In genomic region chr2:50782543-50782942, GRCh38 we compare ENCODE assay signal across 29 cellular contexts.
"Had no signal": no experiment of that assay in that cellular context is flagged by ENCODE, and none has a peak within 500 bp of the region (broad histone marks: within the 10 kb centered on the region; RNA-seq: fewer than 3 reads in every experiment).

No MANE protein-coding gene starts in this region.

- H3K4me2 ChIP-seq: hepatocyte had no signal

- H3K36me3 ChIP-seq: left ventricle myocardium inferior, ovary, stomach, suprapubic skin, tibial nerve had no signal

- H3K9me3 ChIP-seq: ovary, psoas muscle, suprapubic skin, tibial nerve had no signal

- H3K36me3 Mint-ChIP-seq: activated naive CD8-positive, alpha-beta T cell treated with anti-CD3 and anti-CD28 coated beads, Interleukin-2, amount 10 ng/mL, durations not matched to agents 7 days and 5 days; naive thymus-derived CD8-positive, alpha-beta T cell; stimulated activated effector memory CD8-positive, alpha-beta T cell treated with anti-CD3 and anti-CD28 coated beads, Interleukin-12 subunit alpha, Interleukin-12 subunit beta, amount 100 ng/mL, for 72 hours had no signal

- H2AFZ ChIP-seq: hepatocyte had no signal

- H3K4me3 ChIP-seq: hepatocyte, left ventricle myocardium inferior, ovary, psoas muscle, skin epidermis, stomach, suprapubic skin, tibial nerve had no signal

- DNase-seq: activated CD4-positive, alpha-beta T cell treated with anti-CD3 and anti-CD28 coated beads, Interleukin-2, amount 50 U/mL, for 4 hours; activated CD8-positive, alpha-beta memory T cell treated with anti-CD3 and anti-CD28 coated beads for 24 hours; activated naive CD4-positive, alpha-beta T cell treated with Interleukin-2 at 50 U/mL for 16 hours; activated naive CD8-positive, alpha-beta T cell treated with anti-CD3 and anti-CD28 coated beads, Interleukin-2, amount 10 ng/mL, durations not matched to agents 7 days and 5 days; activated T-cell treated with anti-CD3 and anti-CD28 coated beads, Interleukin-2, amount 50 U/mL, for 48 hours; amygdala; central memory CD4-positive, alpha-beta T cell; effector memory CD4-positive, alpha-beta T cell; glutamatergic neuron; immature natural killer cell; left ventricle myocardium inferior; naive thymus-derived CD8-positive, alpha-beta T cell; ovary; psoas muscle; right cardiac atrium; stimulated activated CD4-positive, alpha-beta T cell treated with anti-CD3 and anti-CD28 coated beads, Interleukin-2, amount 100 ng/mL, for 24 hours; stomach; T1000 had no signal

- FAIRE-seq: colon, frontal cortex had no signal

- H3K27me3 ChIP-seq: hepatocyte, ovary, stomach, suprapubic skin, tibial nerve had no signal

- H3K27ac Mint-ChIP-seq: activated naive CD8-positive, alpha-beta T cell treated with anti-CD3 and anti-CD28 coated beads, Interleukin-2, amount 10 ng/mL, durations not matched to agents 7 days and 5 days; immature natural killer cell; naive thymus-derived CD8-positive, alpha-beta T cell; stimulated activated effector memory CD8-positive, alpha-beta T cell treated with anti-CD3 and anti-CD28 coated beads, Interleukin-12 subunit alpha, Interleukin-12 subunit beta, amount 100 ng/mL, for 72 hours; T-helper 1 cell treated with Interleukin-12 subunit alpha and Interleukin-12 subunit beta and Interleukin-4 antibody, amounts not matched to agents 30 μg/mL and 1 μg/mL, for 36 hours; WTC11 had no signal

- H3K79me2 ChIP-seq: hepatocyte had no signal

- H3K4me3 Mint-ChIP-seq: activated naive CD8-positive, alpha-beta T cell treated with anti-CD3 and anti-CD28 coated beads, Interleukin-2, amount 10 ng/mL, durations not matched to agents 7 days and 5 days; brain; immature natural killer cell; naive thymus-derived CD8-positive, alpha-beta T cell; stimulated activated effector memory CD8-positive, alpha-beta T cell treated with anti-CD3 and anti-CD28 coated beads, Interleukin-12 subunit alpha, Interleukin-12 subunit beta, amount 100 ng/mL, for 72 hours; T-helper 1 cell treated with Interleukin-12 subunit alpha and Interleukin-12 subunit beta and Interleukin-4 antibody, amounts not matched to agents 30 μg/mL and 1 μg/mL, for 36 hours; WTC11 had no signal

- H3K4me1 ChIP-seq: left ventricle myocardium inferior, psoas muscle, stomach, suprapubic skin had no signal

- ATAC-seq: esophagus mucosa; naive thymus-derived CD8-positive, alpha-beta T cell; psoas muscle; right cardiac atrium; stimulated activated effector memory CD8-positive, alpha-beta T cell treated with anti-CD3 and anti-CD28 coated beads, Interleukin-12 subunit alpha, Interleukin-12 subunit beta, amount 100 ng/mL, for 72 hours; WTC11 had no signal

- H3K27me3 Mint-ChIP-seq: activated naive CD8-positive, alpha-beta T cell treated with anti-CD3 and anti-CD28 coated beads, Interleukin-2, amount 10 ng/mL, durations not matched to agents 7 days and 5 days; brain; naive thymus-derived CD8-positive, alpha-beta T cell had no signal

- H3K4me1 Mint-ChIP-seq: activated naive CD8-positive, alpha-beta T cell treated with anti-CD3 and anti-CD28 coated beads, Interleukin-2, amount 10 ng/mL, durations not matched to agents 7 days and 5 days; immature natural killer cell; naive thymus-derived CD8-positive, alpha-beta T cell; stimulated activated effector memory CD8-positive, alpha-beta T cell treated with anti-CD3 and anti-CD28 coated beads, Interleukin-12 subunit alpha, Interleukin-12 subunit beta, amount 100 ng/mL, for 72 hours had no signal

- H3K27ac ChIP-seq: hepatocyte, left ventricle myocardium inferior, ovary, psoas muscle, skin epidermis, stomach, suprapubic skin had no signal
